7 cellular contexts compared by ENCODE assay signal in genomic region chrX:64394874-64395567, GRCh38. TPM values are rescaled to one million over a fixed set of nuclear protein-coding genes. Genes with fewer than 3 reads are reported as not detected.
DNase-seq lines count a peak whose midpoint lies in the region; ATAC-seq and TF ChIP-seq lines count a peak whose summit lies in the region.

Gene MTMR8 (minus strand): TSS chrX:64395452. CDS start chrX:64395363, 89 bp downstream.

- peak within 1 kb of the TSS; percentile 83 for H3K27ac Mint-ChIP-seq in activated CD8-positive, alpha-beta memory T cell treated with anti-CD3 and anti-CD28 coated beads, Interleukin-2, amount 10 ng/mL, durations not matched to agents 7 days and 5 days

- peak within 1 kb of the TSS; percentile 71 for H3K9ac ChIP-seq in mucosa of stomach (ENCODE audit: low read length)

- H3K4me1 Mint-ChIP-seq in activated CD8-positive, alpha-beta memory T cell treated with anti-CD3 and anti-CD28 coated beads, Interleukin-2, amount 10 ng/mL, durations not matched to agents 7 days and 5 days: peaks cover 15% of the 10 kb centered on the region

- ATAC-seq in GM19023 (IDR thresholded peaks at IDR 0.05; ENCODE audit: unreplicated experiment) (peak; percentile 94), HG03108 (IDR thresholded peaks at IDR 0.05; ENCODE audit: unreplicated experiment) (peak; percentile 96)
- ATAC-seq in activated CD8-positive, alpha-beta memory T cell treated with anti-CD3 and anti-CD28 coated beads, Interleukin-2, amount 10 ng/mL, durations not matched to agents 7 days and 5 days: peak; percentile 92

- H3K4me1 ChIP-seq in mucosa of stomach (ENCODE audit: control insufficient read depth, insufficient read depth, low read length): no peaks in the 10 kb centered on the region

- CTCF ChIA-PET in activated CD8-positive, alpha-beta memory T cell treated with anti-CD3 and anti-CD28 coated beads, Interleukin-2, amount 10 ng/mL, durations not matched to agents 7 days and 5 days (lab: Charles Lee): no interaction called here

- no peaks in the 10 kb centered on the region for H3K27me3 Mint-ChIP-seq in activated CD8-positive, alpha-beta memory T cell treated with anti-CD3 and anti-CD28 coated beads, Interleukin-2, amount 10 ng/mL, durations not matched to agents 7 days and 5 days

- H3K9me3 ChIP-seq in mucosa of stomach (ENCODE audit: control insufficient read depth, low read length): no peaks in the 10 kb centered on the region

- no peaks in the 10 kb centered on the region for H3K27me3 ChIP-seq in mucosa of stomach (ENCODE audit: control insufficient read depth, insufficient read depth, low read length)

- peaks cover 2% of the 10 kb centered on the region for H3K36me3 Mint-ChIP-seq in activated CD8-positive, alpha-beta memory T cell treated with anti-CD3 and anti-CD28 coated beads, Interleukin-2, amount 10 ng/mL, durations not matched to agents 7 days and 5 days

- H3K36me3 ChIP-seq in mucosa of stomach (ENCODE audit: control insufficient read depth, insufficient read depth, low read length): no peaks in the 10 kb centered on the region

- peak within 1 kb of the TSS; percentile 89 for H3K4me3 Mint-ChIP-seq in activated CD8-positive, alpha-beta memory T cell treated with anti-CD3 and anti-CD28 coated beads, Interleukin-2, amount 10 ng/mL, durations not matched to agents 7 days and 5 days

- peak; percentile 69 for DNase-seq in NCI-H524 treated with DMSO at 0.1 percent for 48 hours (lab: John Stamatoyannopoulos, UW)
- peak; percentile 86 for DNase-seq in activated CD8-positive, alpha-beta memory T cell treated with anti-CD3 and anti-CD28 coated beads, Interleukin-2, amount 10 ng/mL, durations not matched to agents 7 days and 5 days
- DNase-seq in epithelial cell of esophagus (ENCODE audit: low read depth): peak; percentile 63
- DNase-seq in stimulated activated CD8-positive, alpha-beta memory T cell treated with anti-CD3 and anti-CD28 coated beads, Interleukin-4, amount 100 ng/mL, for 4 hours (ENCODE audit: low read depth in 2 of 2, low spot score in 1 of 2): peak; percentile 40 to 52

- TF ChIP-seq CTCF in epithelial cell of esophagus (IDR thresholded peaks at IDR 0.05; ENCODE audit: insufficient read depth, low read depth, low read length, missing control alignments): no peak

- peak within 1 kb of the TSS; percentile 58 for H3K4me3 ChIP-seq in epithelial cell of esophagus (ENCODE audit: low read length)
- H3K4me3 ChIP-seq in mucosa of stomach (ENCODE audit: low read length): peak within 1 kb of the TSS; percentile 55

- no peaks in the 10 kb centered on the region for H3K9me3 Mint-ChIP-seq in activated CD8-positive, alpha-beta memory T cell treated with anti-CD3 and anti-CD28 coated beads, Interleukin-2, amount 10 ng/mL, durations not matched to agents 7 days and 5 days (ENCODE audit: low read depth)

RNA-seq across cellular contexts. Expression of gene MTMR8, which starts in this region (rescaled TPM):
- total RNA-seq in activated CD8-positive, alpha-beta memory T cell treated with anti-CD3 and anti-CD28 coated beads, Interleukin-2, amount 10 ng/mL, durations not matched to agents 7 days and 5 days: 1 to 10 TPM; 4.5 to 4.6 TPM

Comparison
In these comparisons a context has a peak if more than half of its experiments do, and no peak if none do; other contexts are left out.
1. Peak in every context shown above with its lines: DNase-seq, ATAC-seq and H3K4me3 ChIP-seq.